Comparison of ENCODE assay signal across 8 cellular contexts in genomic region chr7:114084381-114085312, GRCh38.
DNase-seq lines count a peak whose midpoint lies in the region; ATAC-seq and TF ChIP-seq lines count a peak whose summit lies in the region.

No MANE protein-coding gene starts in this region.

- intact Hi-C loops in Calu3 (cut with micrococcal nuclease; ENCODE audit: unreplicated experiment) (loop anchor here (1.0 to 10.0 kb wide), 2 partner anchors 240 to 321 kb away; no protein-coding TSS in a partner anchor), dorsolateral prefrontal cortex (cut with DNase I) (loop anchor here (10.0 kb wide), 3 partner anchors 330 to 1770 kb away; partner anchors contain the start of gene FOXP2 (in 1 of the 2)), tibial artery (cut with DNase I; ENCODE audit: low total_unique reads) (no loop called here)

- CTCF ChIA-PET in Calu3 (lab: Charles Lee): interaction anchor here (1.2 kb wide), 1 partner anchor 318 kb away, joined by 3 read pairs; no protein-coding TSS in a partner anchor

- H3K27ac Mint-ChIP-seq in Calu3 (ENCODE audit: unreplicated experiment): peak overlapping the region; percentile 85

- no peaks in the 10 kb centered on the region for H3K9me2 ChIP-seq in GM23248 (ENCODE audit: insufficient read depth)

- H3K36me3 ChIP-seq in GM23248 (ENCODE audit: low read depth) (no peaks in the 10 kb centered on the region), OCI-LY3 (replicated peaks; ENCODE audit: low read depth, low read length) (no peaks in the 10 kb centered on the region), tibial artery (no peaks in the 10 kb centered on the region)

- ATAC-seq in HG03571 (IDR thresholded peaks at IDR 0.05; ENCODE audit: unreplicated experiment): no peak
- ATAC-seq in HG03457 (IDR thresholded peaks at IDR 0.05; ENCODE audit: unreplicated experiment): no peak

- TF ChIP-seq CTCF in Calu3 (IDR thresholded peaks at IDR 0.05; ENCODE audit: unreplicated experiment) (no peak), OCI-LY3 (IDR thresholded peaks at IDR 0.05; ENCODE audit: low read depth, low read length) (no peak), dorsolateral prefrontal cortex (IDR thresholded peaks at IDR 0.05 in 54 of 56, conservative IDR thresholded peaks at IDR 0.05 in 2 of 56; ENCODE audit: low read depth in 1 of 56, partially characterized antibody in 56 of 56) (no peak), tibial artery (IDR thresholded peaks at IDR 0.05) (no peak)

- H4K20me1 ChIP-seq in GM23248 (ENCODE audit: insufficient read depth) (no peaks in the 10 kb centered on the region), OCI-LY3 (ENCODE audit: insufficient read depth, low read length) (no peaks in the 10 kb centered on the region)

- H3K27ac ChIP-seq in GM23248 (no peak overlapping the region), OCI-LY3 (ENCODE audit: low read length) (peak overlapping the region; percentile 90), dorsolateral prefrontal cortex (peak overlapping the region in 55 of 59 donors; percentile 3 to 89 (median 74)), tibial artery (peak overlapping the region; percentile 78 to 91)

- no peaks in the 10 kb centered on the region for H3K9me3 Mint-ChIP-seq in Calu3 (ENCODE audit: low read depth, unreplicated experiment)

- DNase-seq in Calu3: peak; percentile 38
- peak; percentile 65 for DNase-seq in GM23248
- DNase-seq in dorsolateral prefrontal cortex: peak in 2 of 10 donors; percentile 41 to 44
- DNase-seq in medulla oblongata (ENCODE audit: extremely low spot score): peak; percentile 32
- peak in 1 of 2 donors; percentile 28 for DNase-seq in tibial artery

- H3K9ac ChIP-seq in GM23248 (peak overlapping the region; percentile 71), OCI-LY3 (ENCODE audit: low read length) (peak overlapping the region; percentile 90)

- 4 to 7% methylated on average over 43 to 50 of the region's 67 CpGs for WGBS in GM23248 (ENCODE audit: low coverage in 1 of 2, low lambda C conversion rate in 2 of 2, missing lambda C conversion rate in 2 of 2), 2 experiments

- H3F3A ChIP-seq in GM23248 (ENCODE audit: insufficient read depth): no peaks in the 10 kb centered on the region

- H3K4me2 ChIP-seq in GM23248 (ENCODE audit: unreplicated experiment) (peak overlapping the region; percentile 87), OCI-LY3 (ENCODE audit: low read length) (peak overlapping the region; percentile 98)

- H3K79me2 ChIP-seq in GM23248 (ENCODE audit: insufficient read depth): no peaks in the 10 kb centered on the region
- peaks cover 3% of the 10 kb centered on the region; the same call in 1 of the 2 replicates for H3K79me2 ChIP-seq in OCI-LY3 (ENCODE audit: low read length)

- no TSS peak for BruUV-seq in Calu3 (replicated peaks; lab: Mats Ljungman, UMichigan)

- H3K4me3 ChIP-seq in GM23248: peak overlapping the region; percentile 90
- peak overlapping the region; percentile 94 for H3K4me3 ChIP-seq in OCI-LY3 (ENCODE audit: low read length)
- H3K4me3 ChIP-seq in dorsolateral prefrontal cortex: peak overlapping the region; percentile 37 to 77 (median 57)
- peak overlapping the region; percentile 69 to 86 for H3K4me3 ChIP-seq in tibial artery

- H3K36me3 Mint-ChIP-seq in Calu3 (ENCODE audit: insufficient read depth, unreplicated experiment): peaks cover 31% of the 10 kb centered on the region

- H3K4me1 ChIP-seq in GM23248 (ENCODE audit: insufficient read depth): no peaks in the 10 kb centered on the region; the same call in 1 of the 2 replicates
- peaks cover 20% of the 10 kb centered on the region for H3K4me1 ChIP-seq in OCI-LY3 (ENCODE audit: low read length)
- peaks cover 0 to 49% (median 18%) of the 10 kb centered on the region in 4 donors for H3K4me1 ChIP-seq in tibial artery

- H3K27me3 ChIP-seq in GM23248 (replicated peaks; ENCODE audit: insufficient read depth): peaks cover 36% of the 10 kb centered on the region
- no peaks in the 10 kb centered on the region; the same call in 1 of the 2 replicates for H3K27me3 ChIP-seq in OCI-LY3 (ENCODE audit: low read depth, low read length)
- H3K27me3 ChIP-seq in dorsolateral prefrontal cortex: peaks cover 0 to 88% (median 67%) of the 10 kb centered on the region in 45 donors
- peaks cover 0 to 11% of the 10 kb centered on the region in 2 donors for H3K27me3 ChIP-seq in tibial artery

- in situ Hi-C loops in GM23248 (cut with MboI): loop anchor here (25.0 kb wide), 1 partner anchor 578 kb away; no protein-coding TSS in a partner anchor

- H2AFZ ChIP-seq in GM23248: peak overlapping the region; percentile 96
- peak overlapping the region; percentile 94 for H2AFZ ChIP-seq in OCI-LY3 (ENCODE audit: low read depth, low read length)

- H3K27me3 Mint-ChIP-seq in Calu3 (ENCODE audit: unreplicated experiment): no peaks in the 10 kb centered on the region

- peaks cover 17% of the 10 kb centered on the region for H3K4me1 Mint-ChIP-seq in Calu3 (ENCODE audit: low read depth, unreplicated experiment)

- H3K9me3 ChIP-seq in GM23248 (ENCODE audit: low read depth) (no peaks in the 10 kb centered on the region), OCI-LY3 (ENCODE audit: insufficient read depth, low read length) (no peaks in the 10 kb centered on the region), tibial artery (no peaks in the 10 kb centered on the region)

- peak overlapping the region; percentile 94 for H3K4me3 Mint-ChIP-seq in Calu3 (ENCODE audit: low read depth, unreplicated experiment)
